In genomic region chr1:13583964-13584791, GRCh38 we compare ENCODE assay signal across 8 cellular contexts. TPM values are rescaled to one million over a fixed set of nuclear protein-coding genes. Genes with fewer than 3 reads are reported as not detected.
DNase-seq lines count a peak whose midpoint lies in the region; ATAC-seq, FAIRE-seq and TF ChIP-seq lines count a peak whose summit lies in the region.

No MANE protein-coding gene starts in this region.

- CTCF ChIA-PET in CD4-positive, alpha-beta T cell (lab: Charles Lee): no interaction called here

- H3K36me3 ChIP-seq in kidney (ENCODE audit: control insufficient read depth in 1 of 2, insufficient read depth in 2 of 2, low read length in 2 of 2): no peaks in the 10 kb centered on the region

- H3K4me3 Mint-ChIP-seq in CD4-positive, alpha-beta T cell: no peak overlapping the region

- H3K27me3 ChIP-seq in CD4-positive, alpha-beta T cell (ENCODE audit: control insufficient read depth, insufficient read depth, low read length): peaks cover 60% of the 10 kb centered on the region

- no peak overlapping the region for H3K9ac ChIP-seq in kidney (ENCODE audit: low read length in 2 of 2)

- peaks cover 71% of the 10 kb centered on the region for H3K27me3 Mint-ChIP-seq in CD4-positive, alpha-beta T cell

- peak overlapping the region; percentile 78 for H3K27ac ChIP-seq in caudate nucleus (ENCODE audit: low read depth, low read length)
- no peak overlapping the region for H3K27ac ChIP-seq in kidney (ENCODE audit: low read depth in 2 of 2, low read length in 2 of 2)
- peak overlapping the region in 20 of 21 experiments; percentile 46 to 93 (median 83) for H3K27ac ChIP-seq in skin epidermis
- no peak overlapping the region for H3K27ac ChIP-seq in CD4-positive, alpha-beta T cell (ENCODE audit: low read depth, low read length)

- H3K9me3 Mint-ChIP-seq in CD4-positive, alpha-beta T cell: no peaks in the 10 kb centered on the region

- DNase-seq in HPDE6-E6E7 (ENCODE audit: extremely low spot score) (peak; percentile 58), caudate nucleus (lab: John Stamatoyannopoulos, UW) (peak in 12 of 61 donors; percentile 17 to 47 (median 22)), kidney (peak; percentile 73)
- no peak for DNase-seq in CD4-positive, alpha-beta T cell
- no peak for DNase-seq in activated CD4-positive, CD25-positive, alpha-beta regulatory T cell treated with anti-CD3 and anti-CD28 coated beads, Interleukin-2, amount 50 U/mL, for 72 hours
- no peak for DNase-seq in activated CD4-positive, CD25-positive, alpha-beta regulatory T cell (lab: John Stamatoyannopoulos, UW)

- H3K36me3 Mint-ChIP-seq in CD4-positive, alpha-beta T cell (ENCODE audit: low read depth): no peaks in the 10 kb centered on the region

- no peak overlapping the region for H3K4me3 ChIP-seq in kidney (ENCODE audit: low read length in 2 of 2)
- H3K4me3 ChIP-seq in skin epidermis: peak overlapping the region; percentile 26 to 51 (median 40)

- no peak for ATAC-seq in CD4-positive, alpha-beta T cell (ENCODE audit: poor library complexity)
- ATAC-seq in HG03565 (IDR thresholded peaks at IDR 0.05; ENCODE audit: unreplicated experiment): no peak

- TF ChIP-seq CTCF in kidney (IDR thresholded peaks at IDR 0.05; ENCODE audit: borderline replicate concordance, extremely low read depth, insufficient read depth): no peak
- no peak for TF ChIP-seq CTCF in CD4-positive, alpha-beta T cell (IDR thresholded peaks at IDR 0.05)

- H3K4me1 Mint-ChIP-seq in CD4-positive, alpha-beta T cell (ENCODE audit: low read depth): no peaks in the 10 kb centered on the region

- H3K4me1 ChIP-seq in kidney (ENCODE audit: control insufficient read depth in 1 of 2, insufficient read depth in 1 of 2, low read depth in 1 of 2, low read length in 2 of 2): no peaks in the 10 kb centered on the region

- no peaks in the 10 kb centered on the region for H3K9me3 ChIP-seq in kidney (ENCODE audit: control insufficient read depth in 1 of 2, low read length in 2 of 2)
- no peaks in the 10 kb centered on the region for H3K9me3 ChIP-seq in CD4-positive, alpha-beta T cell (ENCODE audit: control insufficient read depth, low read length)

- H3K27ac Mint-ChIP-seq in CD4-positive, alpha-beta T cell: no peak overlapping the region

- POLR2A ChIA-PET in CD4-positive, alpha-beta T cell (lab: Charles Lee): no interaction called here

- no peak for FAIRE-seq in kidney (lab: Jason Lieb, UNC)

- intact Hi-C loops in kidney (cut with DNase I): no loop called here
- intact Hi-C loops in CD4-positive, alpha-beta T cell (cut with DNase I, micrococcal nuclease): no loop called here

RNA-seq across cellular contexts. Expression of gene PDPN, which starts 0.5 kb away (rescaled TPM):
- total RNA-seq in kidney: 4.6 TPM
- 7.4 TPM for polyA plus RNA-seq in kidney (ENCODE audit: insufficient read depth, low read depth, low replicate concordance)
- not detected for total RNA-seq in CD4-positive, alpha-beta T cell

Comparison
In these comparisons a context has a peak if more than half of its experiments do, and no peak if none do; other contexts are left out.
1. DNase-seq: peak in HPDE6-E6E7 (single experiment) and kidney (single experiment); none in CD4-positive, alpha-beta T cell (0 of 10), activated CD4-positive, CD25-positive, alpha-beta regulatory T cell treated with anti-CD3 and anti-CD28 coated beads, Interleukin-2, amount 50 U/mL, for 72 hours (single experiment) and activated CD4-positive, CD25-positive, alpha-beta regulatory T cell (0 of 4).
2. H3K27ac ChIP-seq: peak in caudate nucleus (single experiment) and skin epidermis (20 of 21); none in kidney (0 of 2) and CD4-positive, alpha-beta T cell (single experiment).
3. H3K4me3 ChIP-seq: peak in skin epidermis (7 of 7); none in kidney (0 of 2).